ENCODE assay signal across 8 cellular contexts in the genomic region with DNA sequence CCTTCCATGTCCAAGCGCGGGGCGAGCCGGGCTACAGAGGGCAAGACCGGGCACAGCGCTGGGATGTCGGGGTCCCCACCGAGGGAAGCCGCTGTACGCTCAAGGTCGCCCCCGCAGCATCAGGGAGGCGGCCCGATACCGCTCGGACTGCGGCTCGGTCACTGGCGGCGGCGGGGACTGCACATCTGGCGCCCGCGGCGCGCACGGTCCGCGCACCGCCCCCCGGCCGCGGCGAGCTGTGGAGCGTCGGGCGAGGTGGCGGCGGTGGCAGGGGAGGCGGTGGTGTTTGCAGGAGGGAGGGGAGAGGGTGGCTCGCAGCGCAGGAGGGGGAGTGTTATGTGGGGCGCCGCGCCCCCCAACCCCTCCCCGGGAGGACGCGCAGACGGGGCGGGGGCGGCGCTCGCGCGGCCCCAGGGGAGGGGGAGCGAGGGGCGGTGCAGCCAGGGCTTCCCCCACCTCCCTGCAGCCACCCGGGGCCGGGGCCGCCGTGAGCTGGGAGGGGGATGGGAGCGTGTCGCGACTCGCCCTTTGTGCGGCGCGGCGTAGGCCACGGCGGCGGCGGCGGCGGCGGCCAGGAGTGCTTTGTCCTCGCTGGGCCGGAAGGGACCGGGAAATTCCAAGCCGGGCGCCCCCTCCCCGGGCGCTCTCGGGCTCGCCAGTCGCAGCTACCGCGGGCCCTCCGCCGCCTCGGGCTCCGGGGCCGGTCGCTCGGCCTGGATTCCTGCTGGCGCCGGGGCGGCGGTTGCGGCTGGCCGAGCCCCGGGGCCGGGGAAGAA. TPM values are rescaled to one million over a fixed set of nuclear protein-coding genes. Genes with fewer than 3 reads are reported as not detected.
DNase-seq lines count a peak whose midpoint lies in the region; TF ChIP-seq lines count a peak whose summit lies in the region.

A gene (minus strand): TSS at position 309 of the 776 bp plus-strand sequence. CDS start 301 bp downstream, at position 8.

- H3K27me3 ChIP-seq in esophagus squamous epithelium: peaks cover 0 to 60% (median 3%) of the 10 kb centered on the region in 4 donors
- H3K27me3 ChIP-seq in tibial nerve: no peaks in the 10 kb centered on the region

- H3K27ac ChIP-seq in esophagus squamous epithelium: peak within 1 kb of the TSS; percentile 80 to 96 (median 91)
- peak within 1 kb of the TSS; percentile 81 to 97 (median 92) for H3K27ac ChIP-seq in tibial nerve

- intact Hi-C loops in esophagus squamous epithelium (cut with DNase I): loop anchor here (10.0 kb wide), 1 partner anchor 434 kb away; no protein-coding TSS in a partner anchor

- 2% methylated on average over 8 of the region's 103 CpGs; no CpG with 5 or more reads in 1 of the 2 donors for WGBS in esophagus squamous epithelium, 2 donors
- WGBS in tibial nerve, 2 donors: 0 to 1% methylated on average over 16 to 32 of the region's 103 CpGs

- TF ChIP-seq CTCF in esophagus squamous epithelium (IDR thresholded peaks at IDR 0.05) (peak in 1 of 6 experiments; percentile 28), tibial nerve (IDR thresholded peaks at IDR 0.05) (no peak)

- H3K4me3 ChIP-seq in esophagus squamous epithelium: peak within 1 kb of the TSS; percentile 57 to 82 (median 70)
- H3K4me3 ChIP-seq in tibial nerve: peak within 1 kb of the TSS; percentile 56 to 89 (median 62)

- TF ChIP-seq POLR2A in esophagus squamous epithelium (IDR thresholded peaks at IDR 0.05) (peak in 2 of 4 donors; percentile 27 to 36), tibial nerve (IDR thresholded peaks at IDR 0.05) (peak in 1 of 2 donors; percentile 45)

- H3K4me1 ChIP-seq in esophagus squamous epithelium: peaks cover 0 to 69% (median 29%) of the 10 kb centered on the region in 3 donors
- peaks cover 0 to 79% (median 15%) of the 10 kb centered on the region in 4 donors for H3K4me1 ChIP-seq in tibial nerve

- H3K9me3 ChIP-seq in esophagus squamous epithelium (no peaks in the 10 kb centered on the region), tibial nerve (no peaks in the 10 kb centered on the region)

- peak in 1 of 2 donors; percentile 8 for TF ChIP-seq EP300 in tibial nerve (IDR thresholded peaks at IDR 0.05)

- DNase-seq in Daoy (ENCODE audit: low read depth) (peak; percentile 82), LoVo (ENCODE audit: low spot score) (peak; percentile 61), esophagus squamous epithelium (lab: John Stamatoyannopoulos, UW) (no peak), mucosa of gallbladder (ENCODE audit: low spot score) (peak; percentile 46), tibial nerve (ENCODE audit: low spot score in 2 of 2) (peak in 1 of 2 donors; percentile 37), cerebellar cortex (ENCODE audit: low spot score) (no peak), HUDEP-2 (lab: John Stamatoyannopoulos, UW; ENCODE audit: unreplicated experiment in 76 of 76) (no peak)
- peak; percentile 68 for DNase-seq in activated CD8-positive, alpha-beta memory T cell treated with anti-CD3 and anti-CD28 coated beads for 24 hours

- H3K36me3 ChIP-seq in esophagus squamous epithelium: no peaks in the 10 kb centered on the region
- no peaks in the 10 kb centered on the region for H3K36me3 ChIP-seq in tibial nerve

RNA-seq across cellular contexts. Expression of the gene that starts here (rescaled TPM):
- 30.1 and 31.3 TPM in 2 replicates for total RNA-seq in Daoy (2014; rRNA removed; shearing (Covaris generic))
- total RNA-seq in esophagus squamous epithelium (1 to 10 TPM; 1.1 to 5.1 (median 2.3) TPM), mucosa of gallbladder (11.4 TPM), tibial nerve (10 to 100 TPM; 32.0 to 47.9 (median 33.5) TPM)

Comparison
In these comparisons a context has a peak if more than half of its experiments do, and no peak if none do; other contexts are left out.
1. DNase-seq: peak in Daoy (single experiment), LoVo (single experiment), activated CD8-positive, alpha-beta memory T cell treated with anti-CD3 and anti-CD28 coated beads for 24 hours (single experiment) and mucosa of gallbladder (single experiment); none in esophagus squamous epithelium (single experiment), cerebellar cortex (single experiment) and HUDEP-2 (0 of 76).